Comparison of ENCODE assay signal across 8 cellular contexts in the genomic region with DNA sequence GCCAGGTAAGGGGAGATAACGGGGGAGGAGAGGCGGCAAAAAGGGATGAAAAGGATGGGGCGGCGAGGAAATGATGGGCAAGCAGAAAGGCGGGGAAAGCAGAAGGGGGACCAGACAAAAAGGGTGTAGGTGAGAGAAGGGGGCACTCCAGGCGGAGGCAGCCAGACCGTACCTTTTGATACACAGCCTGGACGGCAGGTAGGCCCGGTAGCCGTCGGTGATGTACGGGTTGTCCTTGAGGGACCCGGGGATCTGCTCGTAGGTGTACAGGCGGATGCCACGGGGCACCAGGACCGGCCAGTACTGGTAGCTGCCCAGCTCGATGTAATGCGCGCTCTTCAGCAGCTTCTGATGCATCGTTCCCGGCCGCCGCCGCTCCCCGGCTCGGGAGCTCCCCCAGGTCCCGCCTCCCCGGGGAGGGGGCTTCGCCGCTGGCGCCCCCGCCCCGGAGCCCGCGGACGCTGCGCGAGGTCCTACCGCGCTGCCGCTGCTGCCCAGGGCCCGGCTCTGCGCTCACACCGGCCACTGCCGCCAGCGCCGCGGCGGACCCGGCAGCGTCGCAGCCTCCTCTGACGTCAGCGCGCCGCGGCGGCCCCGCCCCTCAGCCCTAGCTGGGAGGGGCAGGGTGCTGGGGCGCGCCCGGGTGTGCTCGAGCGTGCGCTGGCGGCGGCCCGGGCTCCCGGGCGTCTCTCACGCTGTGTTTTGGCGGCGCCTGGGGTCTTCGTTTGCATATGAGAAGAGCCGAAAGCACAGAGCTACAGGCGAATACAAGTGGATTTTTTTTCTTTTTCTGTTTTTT. TPM values are rescaled to one million over a fixed set of nuclear protein-coding genes. Genes with fewer than 3 reads are reported as not detected.
DNase-seq lines count a peak whose midpoint lies in the region; ATAC-seq and TF ChIP-seq lines count a peak whose summit lies in the region.

A gene with protein sequence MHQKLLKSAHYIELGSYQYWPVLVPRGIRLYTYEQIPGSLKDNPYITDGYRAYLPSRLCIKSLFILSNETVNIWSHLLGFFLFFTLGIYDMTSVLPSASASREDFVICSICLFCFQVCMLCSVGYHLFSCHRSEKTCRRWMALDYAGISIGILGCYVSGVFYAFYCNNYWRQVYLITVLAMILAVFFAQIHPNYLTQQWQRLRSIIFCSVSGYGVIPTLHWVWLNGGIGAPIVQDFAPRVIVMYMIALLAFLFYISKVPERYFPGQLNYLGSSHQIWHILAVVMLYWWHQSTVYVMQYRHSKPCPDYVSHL (minus strand): TSS at position 571 of the 799 bp plus-strand sequence. CDS start 214 bp downstream, at position 357.

- H3K27me3 ChIP-seq in right lobe of liver = no peaks in the 10 kb centered on the region

- peak; percentile 90 for TF ChIP-seq POLR2A in right lobe of liver (IDR thresholded peaks at IDR 0.05)

- H3K9me3 ChIP-seq in right lobe of liver = no peaks in the 10 kb centered on the region

- peaks cover 0 to 15% (median 2%) of the 10 kb centered on the region in 4 donors for H3K4me1 ChIP-seq in right lobe of liver

- no peaks in the 10 kb centered on the region for H3K36me3 ChIP-seq in right lobe of liver

- ATAC-seq in GM19324 (IDR thresholded peaks at IDR 0.05; ENCODE audit: low FRiP score, unreplicated experiment) (peak; percentile 99), HG03457 (IDR thresholded peaks at IDR 0.05; ENCODE audit: unreplicated experiment) (peak; percentile 97), right lobe of liver (peak; percentile 98 to 99 (median 98))

- DNase-seq in NCI-H69 (lab: John Stamatoyannopoulos, UW) (peak; percentile 93), dermis microvascular lymphatic vessel endothelial cell (ENCODE audit: low read depth in 2 of 2) (peak; percentile 43 to 88), right lobe of liver (peak; percentile 88 to 91 (median 90))
- DNase-seq in activated CD4-positive, alpha-beta T cell treated with anti-CD3 and anti-CD28 coated beads, Interleukin-2, amount 50 U/mL, for 24 hours (ENCODE audit: low read depth in 1 of 2, low spot score in 1 of 2) = peak; percentile 70 to 71
- peak; percentile 76 to 88 for DNase-seq in stimulated activated CD4-positive, alpha-beta T cell treated with anti-CD3 and anti-CD28 coated beads, Interleukin-4, amount 100 ng/mL, for 4 hours

- intact Hi-C loops in right lobe of liver (cut with DNase I) = no loop called here

- H3K27ac ChIP-seq in C4-2B (peak within 1 kb of the TSS; percentile 52), right lobe of liver (peak within 1 kb of the TSS; percentile 49 to 72 (median 65))

- WGBS in right lobe of liver (ENCODE audit: insufficient coverage, low coverage, low lambda C conversion rate, missing lambda C conversion rate) = 2% methylated on average over 28 of the region's 77 CpGs

- no peak for TF ChIP-seq CTCF in C4-2B (conservative IDR thresholded peaks at IDR 0.05)
- no peak for TF ChIP-seq CTCF in right lobe of liver (IDR thresholded peaks at IDR 0.05)

- peak within 1 kb of the TSS; percentile 73 to 79 (median 77) for H3K4me3 ChIP-seq in right lobe of liver

RNA-seq across cellular contexts. Expression of the gene that starts here (rescaled TPM):
- total RNA-seq in dermis microvascular lymphatic vessel endothelial cell (15.9 and 27.1 TPM in 2 replicates), right lobe of liver (10 to 100 TPM in 1 of 6 experiments, 1 to 10 TPM in 5; 5.0 to 10.2 (median 7.2) TPM)

Comparison
In these comparisons a context has a peak if more than half of its experiments do, and no peak if none do; other contexts are left out.
1. Peak in every context shown above with its lines: DNase-seq, ATAC-seq, H3K4me3 ChIP-seq and H3K27ac ChIP-seq.